Comparison of ENCODE assay signal across 15 cellular contexts in genomic region chr2:121828281-121828731, GRCh38.
DNase-seq lines count a peak whose midpoint lies in the region; ATAC-seq and TF ChIP-seq lines count a peak whose summit lies in the region.
"Had no signal": no experiment of that assay in that cellular context is flagged by ENCODE, and none has a peak within 500 bp of the region (broad histone marks: within the 10 kb centered on the region; RNA-seq: fewer than 3 reads in every experiment).

No MANE protein-coding gene starts in this region.

- H3K27me3 Mint-ChIP-seq in brain = peaks cover 3% of the 10 kb centered on the region

- no peak for ATAC-seq in GM21360 (IDR thresholded peaks at IDR 0.05; ENCODE audit: unreplicated experiment)
- ATAC-seq: HCT116, Right ventricle myocardium inferior had no signal

- H3K36me3 Mint-ChIP-seq in brain = no peaks in the 10 kb centered on the region

- H3K27ac Mint-ChIP-seq in brain = peak overlapping the region in 3 of 5 experiments; percentile 1 to 61 (median 18)

- no peak for TF ChIP-seq CTCF in brain (conservative IDR thresholded peaks at IDR 0.05)

- H3K9me3 Mint-ChIP-seq in brain = peaks cover 0 to 2% (median 0%) of the 10 kb centered on the region in 5 experiments

- H3K4me3 Mint-ChIP-seq in brain = no peak overlapping the region

- peaks cover 38% of the 10 kb centered on the region for H3K4me1 Mint-ChIP-seq in brain

- DNase-seq in DMS79 (lab: John Stamatoyannopoulos, UW) (peak; percentile 31), NCI-H2196 treated with DMSO at 0.1 percent for 48 hours (lab: John Stamatoyannopoulos, UW; ENCODE audit: unreplicated experiment) (peak; percentile 72), myocyte (ENCODE audit: low read depth) (peak; percentile 78), middle frontal gyrus (ENCODE audit: extremely low spot score, low spot score) (no peak), GDM1 (lab: John Stamatoyannopoulos, UW) (no peak)
- DNase-seq in activated T-cell treated with anti-CD3 and anti-CD28 coated beads, Interleukin-2, amount 50 U/mL, for 1 hour = no peak
- DNase-seq: activated CD4-positive, alpha-beta T cell treated with anti-CD3 and anti-CD28 coated beads for 1 hour; activated effector memory CD4-positive, alpha-beta T cell treated with anti-CD3 and anti-CD28 coated beads, Interleukin-2, amount 50 U/mL, for 16 hours; AML-193; NK-92 treated with Interleukin-12 subunit alpha and Interleukin-12 subunit beta, amount 100 ng/mL, for 24 hours; stimulated activated CD4-positive, alpha-beta T cell treated with anti-CD3 and anti-CD28 coated beads, Interleukin-4, amount 100 ng/mL, for 4 hours had no signal

Comparison
In these comparisons a context has a peak if more than half of its experiments do, and no peak if none do; other contexts are left out.
1. DNase-seq: peak in DMS79 (single experiment), NCI-H2196 treated with DMSO at 0.1 percent for 48 hours (single experiment) and myocyte (single experiment); none in middle frontal gyrus (single experiment), activated T-cell treated with anti-CD3 and anti-CD28 coated beads, Interleukin-2, amount 50 U/mL, for 1 hour (single experiment) and GDM1 (single experiment).